ENCODE assay signal across 9 cellular contexts in the genomic region with DNA sequence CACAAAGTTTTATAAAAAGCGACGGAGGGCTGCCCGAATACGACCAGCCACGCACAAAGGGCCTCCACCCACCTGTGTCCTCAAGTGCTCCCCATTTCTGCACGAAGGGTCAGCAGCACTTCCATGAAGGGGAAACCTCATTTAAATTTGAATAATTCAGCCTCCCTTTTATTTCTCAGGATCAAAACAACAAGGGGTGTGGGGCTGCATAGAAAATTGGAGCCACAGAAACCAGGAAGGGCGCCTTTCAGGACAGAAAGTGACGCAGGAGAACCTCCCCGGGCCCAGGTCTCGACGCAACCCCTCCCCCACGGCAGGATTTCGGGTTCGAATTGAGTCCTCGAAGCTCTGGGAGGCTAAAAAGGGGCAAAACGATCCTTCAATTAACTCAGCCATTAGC. TPM values are rescaled to one million over a fixed set of nuclear protein-coding genes. Genes with fewer than 3 reads are reported as not detected.
DNase-seq lines count a peak whose midpoint lies in the region; ATAC-seq and TF ChIP-seq lines count a peak whose summit lies in the region.
"Had no signal": no experiment of that assay in that cellular context is flagged by ENCODE, and none has a peak within 500 bp of the region (broad histone marks: within the 10 kb centered on the region; RNA-seq: fewer than 3 reads in every experiment).

No MANE protein-coding gene starts in this region.

- no peaks in the 10 kb centered on the region for H3K9me3 ChIP-seq in upper lobe of left lung
- H3K9me3 ChIP-seq: SJSA1 had no signal

- peaks cover 55 to 92% (median 75%) of the 10 kb centered on the region in 4 donors for H3K4me1 ChIP-seq in upper lobe of left lung

- H3K27ac ChIP-seq in upper lobe of left lung, result peak overlapping the region; percentile 66 to 91 (median 77)
- H3K27ac ChIP-seq: SJSA1 had no signal

- no peak for TF ChIP-seq POLR2A in upper lobe of left lung (IDR thresholded peaks at IDR 0.05)

- H3K27ac Mint-ChIP-seq in activated CD4-positive, alpha-beta T cell treated with anti-CD3 and anti-CD28 coated beads, Interleukin-2, amount 10 ng/mL, durations not matched to agents 7 days and 5 days, result no peak overlapping the region
- H3K27ac Mint-ChIP-seq in chondrocyte (ENCODE audit: unreplicated experiment), result no peak overlapping the region

- no peaks in the 10 kb centered on the region for H3K9me3 Mint-ChIP-seq in activated CD4-positive, alpha-beta T cell treated with anti-CD3 and anti-CD28 coated beads, Interleukin-2, amount 10 ng/mL, durations not matched to agents 7 days and 5 days
- H3K9me3 Mint-ChIP-seq in chondrocyte (ENCODE audit: low read depth), result no peaks in the 10 kb centered on the region

- TF ChIP-seq CTCF in chondrocyte (IDR thresholded peaks at IDR 0.05), result no peak
- no peak for TF ChIP-seq CTCF in upper lobe of left lung (IDR thresholded peaks at IDR 0.05)

- no peaks in the 10 kb centered on the region for H3K36me3 Mint-ChIP-seq in activated CD4-positive, alpha-beta T cell treated with anti-CD3 and anti-CD28 coated beads, Interleukin-2, amount 10 ng/mL, durations not matched to agents 7 days and 5 days (ENCODE audit: low read depth)
- no peaks in the 10 kb centered on the region for H3K36me3 Mint-ChIP-seq in chondrocyte (ENCODE audit: low read depth)

- H3K4me1 Mint-ChIP-seq in activated CD4-positive, alpha-beta T cell treated with anti-CD3 and anti-CD28 coated beads, Interleukin-2, amount 10 ng/mL, durations not matched to agents 7 days and 5 days, result peaks cover 10% of the 10 kb centered on the region
- H3K4me1 Mint-ChIP-seq in chondrocyte (ENCODE audit: low read depth), result peaks cover 23% of the 10 kb centered on the region

- no peak for ATAC-seq in upper lobe of left lung (ENCODE audit: low FRiP score in 2 of 2)
- ATAC-seq in HG03565 (IDR thresholded peaks at IDR 0.05; ENCODE audit: unreplicated experiment), result no peak

- whole genome bisulfite sequencing in upper lobe of left lung, 2 donors, result 34 to 39% methylated on average over 16 of the region's 16 CpGs

- H3K27me3 Mint-ChIP-seq in activated CD4-positive, alpha-beta T cell treated with anti-CD3 and anti-CD28 coated beads, Interleukin-2, amount 10 ng/mL, durations not matched to agents 7 days and 5 days, result peaks cover 37% of the 10 kb centered on the region
- H3K27me3 Mint-ChIP-seq in chondrocyte (ENCODE audit: low read depth), result peaks cover 2% of the 10 kb centered on the region

- H3K36me3 ChIP-seq in upper lobe of left lung, result no peaks in the 10 kb centered on the region
- H3K36me3 ChIP-seq: SJSA1 had no signal

- peak overlapping the region; percentile 32 for H3K4me3 Mint-ChIP-seq in activated CD4-positive, alpha-beta T cell treated with anti-CD3 and anti-CD28 coated beads, Interleukin-2, amount 10 ng/mL, durations not matched to agents 7 days and 5 days
- H3K4me3 Mint-ChIP-seq in chondrocyte (ENCODE audit: unreplicated experiment), result peak overlapping the region; percentile 54

- POLR2A ChIA-PET in activated CD4-positive, alpha-beta T cell treated with anti-CD3 and anti-CD28 coated beads, Interleukin-2, amount 10 ng/mL, durations not matched to agents 7 days and 5 days (lab: Charles Lee), result no interaction called here

- DNase-seq in activated CD4-positive, alpha-beta T cell treated with anti-CD3 and anti-CD28 coated beads, Interleukin-2, amount 10 ng/mL, durations not matched to agents 7 days and 5 days, result no peak
- DNase-seq in activated CD4-positive, alpha-beta T cell treated with anti-CD3 and anti-CD28 coated beads, Interleukin-2, amount 50 U/mL, for 48 hours, result no peak
- no peak for DNase-seq in chondrocyte (ENCODE audit: low spot score)
- peak; percentile 57 for DNase-seq in midbrain (lab: John Stamatoyannopoulos, UW)
- DNase-seq in upper lobe of left lung, result no peak
- DNase-seq in NCI-H146 treated with DMSO at 0.1 percent for 48 hours (lab: John Stamatoyannopoulos, UW; ENCODE audit: unreplicated experiment), result no peak
- DNase-seq in KBM-7, result no peak

- H3K27me3 ChIP-seq in upper lobe of left lung, result peaks cover 0 to 31% (median 8%) of the 10 kb centered on the region in 4 donors

- in situ Hi-C loops in KBM-7 (cut with MboI; ENCODE audit: low pct_unique_long_range_greater_than_20kb, low sequenced_read_pairs), result loop anchor here (10.0 kb wide), 1 partner anchor 105 kb away; no protein-coding TSS in a partner anchor

- CTCF ChIA-PET in activated CD4-positive, alpha-beta T cell treated with anti-CD3 and anti-CD28 coated beads, Interleukin-2, amount 10 ng/mL, durations not matched to agents 7 days and 5 days (lab: Charles Lee), result interaction anchor here (0.6 kb wide), 1 partner anchor 122 kb away, joined by 3 read pairs; no protein-coding TSS in a partner anchor

- peak in 1 of 4 donors; percentile 53 for TF ChIP-seq EP300 in upper lobe of left lung (IDR thresholded peaks at IDR 0.05)

- peak overlapping the region in 3 of 4 donors; percentile 57 to 67 (median 61) for H3K4me3 ChIP-seq in upper lobe of left lung
- H3K4me3 ChIP-seq: SJSA1 had no signal

RNA-seq across cellular contexts. Expression of a gene that starts 2.1 kb away (rescaled TPM):
- under 1 TPM; 0.32 to 0.44 TPM for total RNA-seq in activated CD4-positive, alpha-beta T cell treated with anti-CD3 and anti-CD28 coated beads, Interleukin-2, amount 10 ng/mL, durations not matched to agents 7 days and 5 days
- total RNA-seq in chondrocyte, result 0.39 to 6.9 TPM (median 6.7 TPM) in 3 replicates
- 10 to 100 TPM in 3 of 6 donors, 1 to 10 TPM in 3; 3.1 to 26.9 (median 9.5) TPM for total RNA-seq in upper lobe of left lung

RNA-seq across cellular contexts. Expression of a gene that starts 22.4 kb away (rescaled TPM):
- total RNA-seq in activated CD4-positive, alpha-beta T cell treated with anti-CD3 and anti-CD28 coated beads, Interleukin-2, amount 10 ng/mL, durations not matched to agents 7 days and 5 days, result 1 to 10 TPM; 6.0 to 7.1 TPM
- total RNA-seq in chondrocyte, result 0.85 to 3.5 TPM (median 3.4 TPM) in 3 replicates
- 10 to 100 TPM; 31.5 to 62.6 (median 39.2) TPM for total RNA-seq in upper lobe of left lung

RNA-seq across cellular contexts. Expression of a gene that starts 44.8 kb away (rescaled TPM):
- 10 to 100 TPM; 54.1 to 66.6 TPM for total RNA-seq in activated CD4-positive, alpha-beta T cell treated with anti-CD3 and anti-CD28 coated beads, Interleukin-2, amount 10 ng/mL, durations not matched to agents 7 days and 5 days
- total RNA-seq in chondrocyte (48.0 to 55.1 TPM (median 52.4 TPM) in 3 replicates), upper lobe of left lung (10 to 100 TPM; 31.8 to 55.6 (median 49.8) TPM)

RNA-seq across cellular contexts. Expression of a gene that starts 48.9 kb away (rescaled TPM):
- not detected for total RNA-seq in activated CD4-positive, alpha-beta T cell treated with anti-CD3 and anti-CD28 coated beads, Interleukin-2, amount 10 ng/mL, durations not matched to agents 7 days and 5 days
- not detected in 3 replicates for total RNA-seq in chondrocyte
- total RNA-seq in upper lobe of left lung, result under 1 TPM in 1 of 6 donors, not detected in 5; 0.23 TPM
- total RNA-seq: SJSA1 had no signal

RNA-seq across cellular contexts. Expression of a gene that starts 58.9 kb away (rescaled TPM):
- total RNA-seq in activated CD4-positive, alpha-beta T cell treated with anti-CD3 and anti-CD28 coated beads, Interleukin-2, amount 10 ng/mL, durations not matched to agents 7 days and 5 days, result 100 to 1,000 TPM; 355 to 382 TPM
- total RNA-seq in chondrocyte (117 to 155 TPM (median 121 TPM) in 3 replicates), upper lobe of left lung (100 to 1,000 TPM; 120 to 539 (median 227) TPM)
